ENCODE assay signal across 9 cellular contexts in the genomic region with DNA sequence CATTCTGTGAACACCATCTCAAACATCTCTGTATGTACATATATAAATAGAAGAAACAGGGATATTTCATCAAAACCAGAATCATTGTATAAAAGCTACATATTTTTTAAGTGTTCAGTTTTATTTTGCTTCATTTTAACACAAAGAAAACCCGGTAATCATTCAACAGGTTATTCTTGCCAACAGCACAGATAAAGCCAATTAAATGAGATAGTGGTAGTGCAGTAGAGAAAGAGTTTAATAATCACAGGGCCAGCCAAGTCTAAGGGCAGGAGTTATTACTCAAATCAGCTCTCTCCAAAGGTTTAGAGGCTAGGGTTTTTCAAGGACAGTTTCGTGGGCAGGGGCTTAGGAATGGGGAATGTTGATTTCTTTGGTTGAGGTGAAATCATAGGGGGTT.
"Had no signal": no experiment of that assay in that cellular context is flagged by ENCODE, and none has a peak within 500 bp of the region (broad histone marks: within the 10 kb centered on the region; RNA-seq: fewer than 3 reads in every experiment).

No MANE protein-coding gene starts in this region.

- H3K9me3 ChIP-seq: HAP-1 had no signal

- DNase-seq: GM23248, GOT3, H7, H9, HCEC 1CT, HFFc6 had no signal

- H3K36me3 ChIP-seq: HAP-1 had no signal

- H3K4me3 ChIP-seq: GM23248, GM23338, HAP-1 had no signal

- H3K27ac ChIP-seq: GM23248 had no signal

- FAIRE-seq: H54 had no signal

- H2AFZ ChIP-seq: GM23248, GM23338 had no signal

- H3K9ac ChIP-seq: GM23248 had no signal

- H3K4me2 ChIP-seq: GM23338 had no signal
